Comparison of ENCODE assay signal across 8 cellular contexts in genomic region chr2:20446280-20446916, GRCh38. TPM values are rescaled to one million over a fixed set of nuclear protein-coding genes. Genes with fewer than 3 reads are reported as not detected.
DNase-seq lines count a peak whose midpoint lies in the region; ATAC-seq and TF ChIP-seq lines count a peak whose summit lies in the region.

No MANE protein-coding gene starts in this region.

- TF ChIP-seq CTCF in DOHH2 (IDR thresholded peaks at IDR 0.05; ENCODE audit: low read depth, low read length, poor library complexity, severe bottlenecking) (no peak), RWPE2 (IDR thresholded peaks at IDR 0.05; ENCODE audit: poor library complexity, severe bottlenecking) (no peak), fibroblast of mammary gland (conservative IDR thresholded peaks at IDR 0.05; ENCODE audit: control insufficient read depth, insufficient read depth, low read depth, low read length) (no peak)

- H3F3A ChIP-seq in DOHH2 (ENCODE audit: control insufficient read depth, insufficient read depth) = no peaks in the 10 kb centered on the region

- no peak for ATAC-seq in RWPE2 (ENCODE audit: low read depth)
- no peak for ATAC-seq in GM21786 (IDR thresholded peaks at IDR 0.05; ENCODE audit: unreplicated experiment)
- no peak for ATAC-seq in GM19395 (IDR thresholded peaks at IDR 0.05; ENCODE audit: unreplicated experiment)
- ATAC-seq in GM21576 (IDR thresholded peaks at IDR 0.05; ENCODE audit: unreplicated experiment) = no peak

- peak overlapping the region; percentile 85 for H2BK120ac ChIP-seq in trophoblast cell (ENCODE audit: insufficient read depth, low read length, poor library complexity)

- H3K36me3 ChIP-seq in DOHH2 (ENCODE audit: control insufficient read depth, low read length) (no peaks in the 10 kb centered on the region), RWPE2 (ENCODE audit: low read depth) (peaks cover 21% of the 10 kb centered on the region), trophoblast cell (ENCODE audit: control insufficient read depth in 1 of 2, insufficient read depth in 2 of 2, low read length in 2 of 2) (peaks cover 13 to 15% of the 10 kb centered on the region in 2 experiments)

- no peaks in the 10 kb centered on the region for H4K20me1 ChIP-seq in DOHH2 (ENCODE audit: control insufficient read depth, insufficient read depth, low read depth, low read length)

- peak overlapping the region; percentile 97 for H2AK5ac ChIP-seq in trophoblast cell (ENCODE audit: low read length)

- peaks cover 33% of the 10 kb centered on the region for H3K79me1 ChIP-seq in trophoblast cell (ENCODE audit: low read length)

- H3K18ac ChIP-seq in trophoblast cell (ENCODE audit: low read length) = peak overlapping the region; percentile 99

- no CpG with 5 or more reads among the region's 41 CpGs for WGBS in trophoblast cell (ENCODE audit: extremely low coverage, insufficient coverage, insufficient read length)

- peak overlapping the region; percentile 98 for H2BK12ac ChIP-seq in trophoblast cell (ENCODE audit: low read length)

- no peak overlapping the region for H3K23ac ChIP-seq in trophoblast cell (ENCODE audit: low read length)

- peak overlapping the region; percentile 89 for H3K4ac ChIP-seq in trophoblast cell (ENCODE audit: low read depth, low read length)

- H4K12ac ChIP-seq in trophoblast cell (ENCODE audit: low read depth, low read length) = peak overlapping the region; percentile 63

- no peaks in the 10 kb centered on the region for H3K9me3 ChIP-seq in DOHH2 (ENCODE audit: control insufficient read depth, insufficient read depth, low read length)
- H3K9me3 ChIP-seq in RWPE2 (ENCODE audit: severe bottlenecking) = no peaks in the 10 kb centered on the region
- H3K9me3 ChIP-seq in trophoblast cell (ENCODE audit: insufficient read depth, low read depth, low read length) = peaks cover 6% of the 10 kb centered on the region

- H3K27me3 ChIP-seq in DOHH2 (ENCODE audit: control insufficient read depth, low read length) (peaks cover 48% of the 10 kb centered on the region), RWPE2 (ENCODE audit: insufficient read depth, poor library complexity, severe bottlenecking) (no peaks in the 10 kb centered on the region), trophoblast cell (ENCODE audit: insufficient read depth, low read length) (no peaks in the 10 kb centered on the region)

- peak overlapping the region; percentile 80 for H3K14ac ChIP-seq in trophoblast cell (ENCODE audit: low read length)

- H4K8ac ChIP-seq in trophoblast cell (ENCODE audit: low read depth, low read length) = peak overlapping the region; percentile 81

- no peak overlapping the region for H3K27ac ChIP-seq in DOHH2 (ENCODE audit: low read depth, low read length)
- H3K27ac ChIP-seq in RWPE2 (ENCODE audit: poor library complexity, severe bottlenecking) = peak overlapping the region; percentile 58
- peak overlapping the region; percentile 81 for H3K27ac ChIP-seq in trophoblast cell (ENCODE audit: low read depth, low read length)

- peaks cover 26% of the 10 kb centered on the region for H3K4me1 ChIP-seq in DOHH2 (ENCODE audit: control insufficient read depth, low read length)
- H3K4me1 ChIP-seq in RWPE2 (ENCODE audit: insufficient read depth, poor library complexity, severe bottlenecking) = peaks cover 25% of the 10 kb centered on the region
- peaks cover 20 to 22% of the 10 kb centered on the region in 2 experiments for H3K4me1 ChIP-seq in trophoblast cell (ENCODE audit: control insufficient read depth in 1 of 2, insufficient read depth in 2 of 2, low read length in 2 of 2)

- H3K4me2 ChIP-seq in DOHH2 (ENCODE audit: low read length) (peak overlapping the region; percentile 77), trophoblast cell (ENCODE audit: low read length) (peak overlapping the region; percentile 87)

- H3K79me2 ChIP-seq in DOHH2 (ENCODE audit: control insufficient read depth, low read length) = no peaks in the 10 kb centered on the region
- H3K79me2 ChIP-seq in trophoblast cell (ENCODE audit: control insufficient read depth, insufficient read depth, low read length, poor library complexity) = peaks cover 23% of the 10 kb centered on the region

- H2AFZ ChIP-seq in trophoblast cell (ENCODE audit: insufficient read depth, low read length, poor library complexity) = peak overlapping the region; percentile 43

- peak overlapping the region; percentile 69 for H3K4me3 ChIP-seq in DOHH2 (ENCODE audit: low read length)
- peak overlapping the region; percentile 70 for H3K4me3 ChIP-seq in RWPE2 (ENCODE audit: severe bottlenecking)
- H3K4me3 ChIP-seq in fibroblast of mammary gland (ENCODE audit: control insufficient read depth, low read depth, low read length) = peak overlapping the region; percentile 87
- H3K4me3 ChIP-seq in trophoblast cell (ENCODE audit: low read depth, low read length) = peak overlapping the region; percentile 83

- peak overlapping the region; percentile 95 for H3K9ac ChIP-seq in trophoblast cell (ENCODE audit: low read length)

- H2BK5ac ChIP-seq in trophoblast cell (ENCODE audit: low read depth, low read length, poor library complexity) = peak overlapping the region; percentile 86

- no peaks in the 10 kb centered on the region for H3K9me2 ChIP-seq in DOHH2 (replicated peaks; ENCODE audit: control insufficient read depth, low read length)

- peak overlapping the region; percentile 91 for H4K91ac ChIP-seq in trophoblast cell (ENCODE audit: low read depth, low read length)

- DNase-seq in RWPE2 (ENCODE audit: low spot score) = no peak
- DNase-seq in fibroblast of mammary gland (ENCODE audit: low read depth) = no peak
- DNase-seq in trophoblast cell = no peak
- DNase-seq in NCI-H1092 (lab: John Stamatoyannopoulos, UW) = no peak

RNA-seq across cellular contexts. Expression of gene RHOB, which starts 0.5 kb away (rescaled TPM):
- 220 and 222 TPM in 2 replicates for polyA plus RNA-seq in trophoblast cell (2013)
